ENCODE assay signal across 9 cellular contexts in the genomic region with DNA sequence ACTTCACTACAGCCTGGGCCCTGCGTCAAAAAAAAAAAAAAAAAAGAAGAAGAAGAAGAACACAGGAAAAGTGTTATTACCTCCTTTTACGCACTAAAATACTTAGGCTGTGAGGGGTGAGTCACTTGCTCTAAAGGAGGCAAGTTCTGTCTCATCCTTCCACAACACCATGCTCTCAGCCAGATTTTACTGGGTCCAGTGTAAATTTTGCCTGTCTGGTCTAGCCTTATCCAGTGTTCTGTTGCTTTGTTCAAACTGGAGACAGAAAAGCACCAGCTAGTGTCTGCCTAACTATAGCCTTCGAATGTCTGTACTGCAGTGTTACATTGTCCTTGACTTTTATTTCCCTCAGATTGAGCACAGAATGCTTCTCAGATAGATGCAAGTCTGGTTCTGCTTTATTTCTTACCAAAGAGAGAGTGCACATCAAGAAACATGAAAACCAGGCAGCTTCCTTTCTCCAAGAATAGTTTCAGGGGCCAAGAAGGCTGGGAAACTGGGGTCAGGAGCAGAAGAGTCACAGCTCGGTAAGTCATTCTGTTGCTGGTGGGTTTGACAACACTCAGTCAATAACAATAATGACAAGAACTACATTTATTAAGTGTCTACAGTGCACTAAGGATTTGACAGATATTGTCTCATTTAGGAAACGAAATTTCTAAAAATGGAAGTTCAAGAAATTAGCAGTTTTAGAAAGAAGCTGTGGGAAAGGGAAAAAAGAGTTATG. TPM values are rescaled to one million over a fixed set of nuclear protein-coding genes. Genes with fewer than 3 reads are reported as not detected.
DNase-seq lines count a peak whose midpoint lies in the region; ATAC-seq and TF ChIP-seq lines count a peak whose summit lies in the region.
"Had no signal": no experiment of that assay in that cellular context is flagged by ENCODE, and none has a peak within 500 bp of the region (broad histone marks: within the 10 kb centered on the region; RNA-seq: fewer than 3 reads in every experiment).

No MANE protein-coding gene starts in this region.

- no peak overlapping the region for H3K4me3 Mint-ChIP-seq in brain
- H3K4me3 Mint-ChIP-seq in stimulated activated memory B cell treated with anti-CD40 and anti-IgM and Interleukin-4, amounts not matched to agents 10 μg/mL and 1 μg/mL and 100 μg/mL, for 72 hours = peak overlapping the region; percentile 65

- peaks cover 52% of the 10 kb centered on the region for H3K4me1 Mint-ChIP-seq in brain
- H3K4me1 Mint-ChIP-seq in stimulated activated memory B cell treated with anti-CD40 and anti-IgM and Interleukin-4, amounts not matched to agents 10 μg/mL and 1 μg/mL and 100 μg/mL, for 72 hours = peaks cover 59% of the 10 kb centered on the region

- no peak for TF ChIP-seq CTCF in brain (conservative IDR thresholded peaks at IDR 0.05)

- no peak for DNase-seq in stimulated activated naive CD4-positive, alpha-beta T cell treated with Interleukin-2 at 50 U/mL for 16 hours (lab: John Stamatoyannopoulos, UW)
- no peak for DNase-seq in dedifferentiated amniotic fluid mesenchymal stem cell (ENCODE audit: extremely low spot score)
- DNase-seq in nucleus accumbens (lab: John Stamatoyannopoulos, UW) = no peak
- DNase-seq in globus pallidus (ENCODE audit: low spot score) = no peak

- peaks cover 0 to 5% (median 0%) of the 10 kb centered on the region in 5 experiments for H3K9me3 Mint-ChIP-seq in brain
- no peaks in the 10 kb centered on the region for H3K9me3 Mint-ChIP-seq in stimulated activated memory B cell treated with anti-CD40 and anti-IgM and Interleukin-4, amounts not matched to agents 10 μg/mL and 1 μg/mL and 100 μg/mL, for 72 hours

- H3K27ac Mint-ChIP-seq in brain = peak overlapping the region in 3 of 5 experiments; percentile 24 to 92 (median 62)
- H3K27ac Mint-ChIP-seq in stimulated activated memory B cell treated with anti-CD40 and anti-IgM and Interleukin-4, amounts not matched to agents 10 μg/mL and 1 μg/mL and 100 μg/mL, for 72 hours = peak overlapping the region; percentile 87

- peak; percentile 39 for ATAC-seq in GM19324 (IDR thresholded peaks at IDR 0.05; ENCODE audit: low FRiP score, unreplicated experiment)
- peak; percentile 41 for ATAC-seq in HG03066 (IDR thresholded peaks at IDR 0.05; ENCODE audit: low read depth, unreplicated experiment)
- ATAC-seq in stimulated activated memory B cell treated with anti-CD40 and anti-IgM and Interleukin-4, amounts not matched to agents 10 μg/mL and 1 μg/mL and 100 μg/mL, for 72 hours = peak; percentile 82
- ATAC-seq: Panc1 had no signal

- no peaks in the 10 kb centered on the region for H3K36me3 Mint-ChIP-seq in brain
- no peaks in the 10 kb centered on the region for H3K36me3 Mint-ChIP-seq in stimulated activated memory B cell treated with anti-CD40 and anti-IgM and Interleukin-4, amounts not matched to agents 10 μg/mL and 1 μg/mL and 100 μg/mL, for 72 hours

- H3K27me3 Mint-ChIP-seq in brain = peaks cover 7% of the 10 kb centered on the region
- H3K27me3 Mint-ChIP-seq in stimulated activated memory B cell treated with anti-CD40 and anti-IgM and Interleukin-4, amounts not matched to agents 10 μg/mL and 1 μg/mL and 100 μg/mL, for 72 hours = no peaks in the 10 kb centered on the region

RNA-seq across cellular contexts. Expression of gene MSGN1, which starts 3.1 kb away (rescaled TPM):
- not detected for polyA plus RNA-seq in brain (ENCODE audit: insufficient read depth, low read depth, low replicate concordance)

RNA-seq across cellular contexts. Expression of gene GEN1, which starts 59.2 kb away (rescaled TPM):
- polyA plus RNA-seq in brain (ENCODE audit: insufficient read depth, low read depth, low replicate concordance) = 0.95 TPM

RNA-seq across cellular contexts. Expression of gene SMC6, which starts 59.6 kb away (rescaled TPM):
- polyA plus RNA-seq in brain (ENCODE audit: insufficient read depth, low read depth, low replicate concordance) = 4.1 TPM
